ENCODE assay signal across 15 cellular contexts in the genomic region with DNA sequence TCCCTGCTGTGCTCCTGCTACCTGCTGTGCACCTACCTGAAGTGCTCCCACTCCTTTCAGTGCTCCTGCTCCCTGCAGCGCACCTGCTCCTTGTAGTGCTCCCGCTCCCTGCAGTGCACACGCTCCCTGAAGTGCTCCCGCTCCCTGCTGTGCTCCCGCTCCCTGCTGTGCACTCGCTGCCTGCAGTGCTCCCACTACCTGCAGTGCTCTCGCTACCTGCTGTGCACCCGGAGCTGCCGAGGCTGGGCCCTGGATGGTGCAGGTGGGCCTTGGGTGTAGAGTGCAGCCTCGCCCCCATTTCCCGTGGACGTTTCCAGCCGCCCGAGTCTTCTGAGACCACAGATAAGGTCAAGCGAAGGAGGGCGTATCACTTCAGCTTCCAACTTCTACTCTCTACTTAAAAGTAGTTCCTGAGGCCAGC. TPM values are rescaled to one million over a fixed set of nuclear protein-coding genes. Genes with fewer than 3 reads are reported as not detected.
DNase-seq lines count a peak whose midpoint lies in the region; ATAC-seq and TF ChIP-seq lines count a peak whose summit lies in the region.
"Had no signal": no experiment of that assay in that cellular context is flagged by ENCODE, and none has a peak within 500 bp of the region (broad histone marks: within the 10 kb centered on the region; RNA-seq: fewer than 3 reads in every experiment).

No MANE protein-coding gene starts in this region.

- H3K36me3 ChIP-seq in BLaER1 (peaks cover 24% of the 10 kb centered on the region), HEK293 (ENCODE audit: control insufficient read depth in 2 of 2, insufficient read depth in 1 of 2, low read length in 2 of 2) (peaks cover 0 to 27% of the 10 kb centered on the region in 2 experiments; a peak in 1 of 3 replicates), upper lobe of right lung (peaks cover 13% of the 10 kb centered on the region)
- H3K36me3 ChIP-seq: BE2C had no signal

- ATAC-seq in effector memory CD8-positive, alpha-beta T cell (replicated peaks), result no peak
- ATAC-seq in upper lobe of right lung (peak; percentile 10), GM21390 (IDR thresholded peaks at IDR 0.05; ENCODE audit: unreplicated experiment) (no peak), left colon (no peak)
- ATAC-seq: CD8-positive, alpha-beta T cell had no signal

- H3K9me3 ChIP-seq in BLaER1, result peaks cover 16% of the 10 kb centered on the region
- no peaks in the 10 kb centered on the region for H3K9me3 ChIP-seq in HEK293 (ENCODE audit: control insufficient read depth, insufficient read depth, low read depth, low read length)
- no peaks in the 10 kb centered on the region for H3K9me3 ChIP-seq in upper lobe of right lung
- H3K9me3 ChIP-seq: BE2C had no signal

- H3K4me3 ChIP-seq in BLaER1 (no peak overlapping the region), HEK293 (ENCODE audit: low read depth, low read length) (no peak overlapping the region), upper lobe of right lung (no peak overlapping the region)
- H3K4me3 ChIP-seq: GM23248 had no signal

- H3K4me1 Mint-ChIP-seq in effector memory CD8-positive, alpha-beta T cell (ENCODE audit: low read depth in 2 of 2), result peaks cover 43 to 47% of the 10 kb centered on the region in 2 donors

- CTCF ChIA-PET in HEK293 (lab: Yijun Ruan, JAX), result interaction anchor here (1.4 kb wide), 1 partner anchor 24 kb away, joined by 3 read pairs; no protein-coding TSS in a partner anchor

- TF ChIP-seq CTCF in HEK293 (tag by site-specific recombination; IDR thresholded peaks at IDR 0.05) (no peak), upper lobe of right lung (IDR thresholded peaks at IDR 0.05) (no peak)

- no peaks in the 10 kb centered on the region for H3K27me3 ChIP-seq in BLaER1
- peaks cover 19% of the 10 kb centered on the region for H3K27me3 ChIP-seq in upper lobe of right lung
- H3K27me3 ChIP-seq: BE2C had no signal

- POLR2A ChIA-PET in HEK293 (lab: Yijun Ruan, JAX), result no interaction called here

- peak overlapping the region; percentile 1; the same call in 1 of the 2 replicates for H3K27ac ChIP-seq in BLaER1
- no peak overlapping the region for H3K27ac ChIP-seq in HEK293 (ENCODE audit: extremely low read depth, low read depth, low read length)
- H3K27ac ChIP-seq in upper lobe of right lung, result no peak overlapping the region
- H3K27ac ChIP-seq: GM23248 had no signal

- H4K20me1 ChIP-seq in BLaER1, result no peaks in the 10 kb centered on the region

- H3K4me1 ChIP-seq in BLaER1, result peaks cover 83% of the 10 kb centered on the region
- no peaks in the 10 kb centered on the region for H3K4me1 ChIP-seq in HEK293 (ENCODE audit: control insufficient read depth, insufficient read depth, low read length)
- no peaks in the 10 kb centered on the region for H3K4me1 ChIP-seq in upper lobe of right lung
- H3K4me1 ChIP-seq: BE2C had no signal

- peaks cover 8 to 10% of the 10 kb centered on the region in 2 donors for H3K9me3 Mint-ChIP-seq in effector memory CD8-positive, alpha-beta T cell

- H3K27me3 Mint-ChIP-seq in effector memory CD8-positive, alpha-beta T cell, result peaks cover 0 to 11% of the 10 kb centered on the region in 2 donors

- peaks cover 3% of the 10 kb centered on the region for H3K36me3 Mint-ChIP-seq in effector memory CD8-positive, alpha-beta T cell (ENCODE audit: insufficient read depth)

- H3K4me3 Mint-ChIP-seq in effector memory CD8-positive, alpha-beta T cell, result no peak overlapping the region
- H3K4me3 Mint-ChIP-seq: CD14-positive monocyte; CD8-positive, alpha-beta T cell had no signal

- H3K9ac ChIP-seq in BLaER1, result no peak overlapping the region
- H3K9ac ChIP-seq: GM23248 had no signal

- H3K27ac Mint-ChIP-seq in effector memory CD8-positive, alpha-beta T cell, result peak overlapping the region; percentile 52 to 78
- H3K27ac Mint-ChIP-seq: CD14-positive monocyte; CD8-positive, alpha-beta T cell had no signal

- no peak for DNase-seq in effector memory CD8-positive, alpha-beta T cell
- DNase-seq in upper lobe of right lung (no peak), GM03348 (ENCODE audit: low spot score) (no peak), left colon (no peak)
- DNase-seq: BE2C; CD8-positive, alpha-beta T cell; COR-L47; DMS153; DMS79 treated with DMSO at 0.1 percent for 48 hours; GF-D8; GM23248 had no signal

- intact Hi-C loops in upper lobe of right lung (cut with DNase I), result no loop called here
- intact Hi-C loops in left colon (cut with DNase I, micrococcal nuclease), result no loop called here

- H3K4me2 ChIP-seq in BLaER1, result peak overlapping the region; percentile 72; the same call in 1 of the 2 replicates

TF ChIP-seq in HEK293, 187 proteins besides CTCF, POLR2A, EP300 and RAD21:
- peak; percentile 34; the same call in 1 of the 2 replicates for TF ChIP-seq ZIC2 (tag by site-specific recombination; IDR thresholded peaks at IDR 0.05)
- TF ChIP-seq, protein P1, sequence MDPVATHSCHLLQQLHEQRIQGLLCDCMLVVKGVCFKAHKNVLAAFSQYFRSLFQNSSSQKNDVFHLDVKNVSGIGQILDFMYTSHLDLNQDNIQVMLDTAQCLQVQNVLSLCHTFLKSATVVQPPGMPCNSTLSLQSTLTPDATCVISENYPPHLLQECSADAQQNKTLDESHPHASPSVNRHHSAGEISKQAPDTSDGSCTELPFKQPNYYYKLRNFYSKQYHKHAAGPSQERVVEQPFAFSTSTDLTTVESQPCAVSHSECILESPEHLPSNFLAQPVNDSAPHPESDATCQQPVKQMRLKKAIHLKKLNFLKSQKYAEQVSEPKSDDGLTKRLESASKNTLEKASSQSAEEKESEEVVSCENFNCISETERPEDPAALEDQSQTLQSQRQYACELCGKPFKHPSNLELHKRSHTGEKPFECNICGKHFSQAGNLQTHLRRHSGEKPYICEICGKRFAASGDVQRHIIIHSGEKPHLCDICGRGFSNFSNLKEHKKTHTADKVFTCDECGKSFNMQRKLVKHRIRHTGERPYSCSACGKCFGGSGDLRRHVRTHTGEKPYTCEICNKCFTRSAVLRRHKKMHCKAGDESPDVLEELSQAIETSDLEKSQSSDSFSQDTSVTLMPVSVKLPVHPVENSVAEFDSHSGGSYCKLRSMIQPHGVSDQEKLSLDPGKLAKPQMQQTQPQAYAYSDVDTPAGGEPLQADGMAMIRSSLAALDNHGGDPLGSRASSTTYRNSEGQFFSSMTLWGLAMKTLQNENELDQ (tag by site-specific recombination; IDR thresholded peaks at IDR 0.05; ENCODE audit: low read depth), result no peak

RNA-seq across cellular contexts. Expression of a gene that starts 16.0 kb away (rescaled TPM):
- total RNA-seq in upper lobe of right lung (21.3 TPM), left colon (10 to 100 TPM; 17.7 to 19.8 TPM)
